In genomic region chr14:105760691-105761344, GRCh38 we compare ENCODE assay signal across 24 cellular contexts.
A peak's percentile ranks its signal among the peaks of the same experiment; 100 is the strongest.
DNase-seq lines count a peak whose midpoint lies in the region; ATAC-seq and TF ChIP-seq lines count a peak whose summit lies in the region.
"Had no signal": no experiment of that assay in that cellular context is flagged by ENCODE, and none has a peak within 500 bp of the region (broad histone marks: within the 10 kb centered on the region; RNA-seq: fewer than 3 reads in every experiment).

No MANE protein-coding gene starts in this region.

- no peak overlapping the region for H3K27ac ChIP-seq in right cardiac atrium (ENCODE audit: low read length)
- no peak overlapping the region for H3K27ac ChIP-seq in aorta (ENCODE audit: low read depth in 1 of 2, low read length in 2 of 2)
- no peak overlapping the region for H3K27ac ChIP-seq in CD8-positive, alpha-beta memory T cell (ENCODE audit: low read depth, low read length)
- H3K27ac ChIP-seq: C4-2B, tibial artery, WERI-Rb-1 had no signal

- H3K4me1 Mint-ChIP-seq in osteocyte (ENCODE audit: unreplicated experiment): no peaks in the 10 kb centered on the region
- H3K4me1 Mint-ChIP-seq in CD8-positive, alpha-beta memory T cell: no peaks in the 10 kb centered on the region
- H3K4me1 Mint-ChIP-seq: activated T-helper 17 cell treated with anti-CD3 and anti-CD28 coated beads, Interleukin-2, amount 50 U/mL, for 72 hours; nephron progenitor cell had no signal

- H3K4me1 ChIP-seq in right cardiac atrium (ENCODE audit: control insufficient read depth, insufficient read depth, low read length) (no peaks in the 10 kb centered on the region), aorta (ENCODE audit: control insufficient read depth in 1 of 2, insufficient read depth in 2 of 2, low read length in 2 of 2) (no peaks in the 10 kb centered on the region)
- H3K4me1 ChIP-seq in CD8-positive, alpha-beta memory T cell (ENCODE audit: insufficient read depth, low read length): no peaks in the 10 kb centered on the region

- no peaks in the 10 kb centered on the region for H3K36me3 ChIP-seq in aorta (ENCODE audit: control insufficient read depth in 1 of 2, insufficient read depth in 2 of 2, low read length in 1 of 2)
- no peaks in the 10 kb centered on the region for H3K36me3 ChIP-seq in CD8-positive, alpha-beta memory T cell (ENCODE audit: insufficient read depth, low read length)
- H3K36me3 ChIP-seq: tibial artery, WERI-Rb-1 had no signal

- no peak overlapping the region for H3K4me3 Mint-ChIP-seq in osteocyte (ENCODE audit: unreplicated experiment)
- H3K4me3 Mint-ChIP-seq in CD8-positive, alpha-beta memory T cell: no peak overlapping the region
- H3K4me3 Mint-ChIP-seq: activated T-helper 17 cell treated with anti-CD3 and anti-CD28 coated beads, Interleukin-2, amount 50 U/mL, for 72 hours; nephron progenitor cell; stimulated activated naive CD8-positive, alpha-beta T cell treated with anti-CD3 and anti-CD28 coated beads, Interleukin-15, Interleukin-2, amounts not matched to agents 100 ng/mL and 50 ng/mL, for 24 hours had no signal

- H3K36me3 Mint-ChIP-seq in osteocyte (ENCODE audit: unreplicated experiment): no peaks in the 10 kb centered on the region
- H3K36me3 Mint-ChIP-seq in CD8-positive, alpha-beta memory T cell: no peaks in the 10 kb centered on the region

- DNase-seq in right cardiac atrium (peak in 2 of 3 donors; percentile 8 to 16), Right ventricle myocardium inferior (ENCODE audit: missing footprints) (no peak), osteocyte (ENCODE audit: extremely low spot score, unreplicated experiment) (peak; percentile 82), aorta (peak in 1 of 2 donors; percentile 63)
- no peak for DNase-seq in CD8-positive, alpha-beta memory T cell
- DNase-seq: activated CD4-positive, alpha-beta T cell treated with anti-CD3 and anti-CD28 coated beads, Interleukin-2, amount 50 U/mL, for 1 hour; DMS79; GDM1; NCI-H1105; NCI-H1930; NCI-H524 treated with DMSO at 0.1 percent for 48 hours; nephron progenitor cell; SIG-M5; SW 1271; T-helper 9 cell; WERI-Rb-1 had no signal

- CTCF ChIA-PET in CD8-positive, alpha-beta memory T cell (lab: Charles Lee): no interaction called here

- 76% methylated on average over 17 of the region's 18 CpGs for WGBS in right cardiac atrium
- WGBS in aorta, 2 donors: 75 to 80% methylated on average over 17 to 18 of the region's 18 CpGs

- intact Hi-C loops in right cardiac atrium (cut with DNase I): loop anchor here (2.0 to 10.0 kb wide), 3 partner anchors 144 to 146 kb away; no protein-coding TSS in a partner anchor
- intact Hi-C loops in Right ventricle myocardium inferior (cut with DNase I): no loop called here
- intact Hi-C loops in aorta (cut with DNase I): loop anchor here (5.0 kb wide), 1 partner anchor 144 kb away; no protein-coding TSS in a partner anchor

- H3K4me3 ChIP-seq in right cardiac atrium (ENCODE audit: low read length) (no peak overlapping the region), aorta (ENCODE audit: low read length in 2 of 2) (no peak overlapping the region)
- no peak overlapping the region for H3K4me3 ChIP-seq in CD8-positive, alpha-beta memory T cell (ENCODE audit: low read length)
- H3K4me3 ChIP-seq: mucosa of descending colon, tibial artery had no signal

- peaks cover 32% of the 10 kb centered on the region for H3K9me3 Mint-ChIP-seq in osteocyte (ENCODE audit: unreplicated experiment)
- peaks cover 3 to 15% (median 10%) of the 10 kb centered on the region in 5 donors for H3K9me3 Mint-ChIP-seq in CD8-positive, alpha-beta memory T cell
- H3K9me3 Mint-ChIP-seq: activated T-helper 17 cell treated with anti-CD3 and anti-CD28 coated beads, Interleukin-2, amount 50 U/mL, for 72 hours had no signal

- POLR2A ChIA-PET in CD8-positive, alpha-beta memory T cell (lab: Charles Lee): no interaction called here

- ATAC-seq in right cardiac atrium (peak; percentile 42 to 47), Right ventricle myocardium inferior (no peak), esophagus mucosa (peak; percentile 46), aorta (ENCODE audit: low FRiP score) (peak; percentile 52), HG02571 (IDR thresholded peaks at IDR 0.05; ENCODE audit: unreplicated experiment) (no peak)
- ATAC-seq: activated T-helper 17 cell treated with anti-CD3 and anti-CD28 coated beads, Interleukin-2, amount 50 U/mL, for 72 hours; mucosa of descending colon had no signal

- H3K27me3 Mint-ChIP-seq in osteocyte (ENCODE audit: unreplicated experiment): no peaks in the 10 kb centered on the region
- peaks cover 9 to 10% of the 10 kb centered on the region in 2 donors for H3K27me3 Mint-ChIP-seq in CD8-positive, alpha-beta memory T cell
- H3K27me3 Mint-ChIP-seq: progenitor cell of endocrine pancreas had no signal

- no peaks in the 10 kb centered on the region for H3K9me3 ChIP-seq in right cardiac atrium (ENCODE audit: control insufficient read depth, low read length)
- H3K9me3 ChIP-seq in aorta (ENCODE audit: control insufficient read depth, low read length): peaks cover 2% of the 10 kb centered on the region
- H3K9me3 ChIP-seq in CD8-positive, alpha-beta memory T cell (ENCODE audit: low read length): no peaks in the 10 kb centered on the region
- H3K9me3 ChIP-seq: mucosa of descending colon, tibial artery had no signal

- H3K27me3 ChIP-seq in right cardiac atrium (ENCODE audit: control insufficient read depth, insufficient read depth) (no peaks in the 10 kb centered on the region), aorta (ENCODE audit: control insufficient read depth in 1 of 2, insufficient read depth in 2 of 2, low read length in 1 of 2) (no peaks in the 10 kb centered on the region)
- H3K27me3 ChIP-seq in CD8-positive, alpha-beta memory T cell (ENCODE audit: insufficient read depth, low read length, poor library complexity, severe bottlenecking): no peaks in the 10 kb centered on the region
- H3K27me3 ChIP-seq: tibial artery had no signal

- TF ChIP-seq CTCF in osteocyte (IDR thresholded peaks at IDR 0.05): no peak

- no peak overlapping the region for H3K27ac Mint-ChIP-seq in osteocyte (ENCODE audit: unreplicated experiment)
- H3K27ac Mint-ChIP-seq in CD8-positive, alpha-beta memory T cell: no peak overlapping the region
- H3K27ac Mint-ChIP-seq: activated T-helper 17 cell treated with anti-CD3 and anti-CD28 coated beads, Interleukin-2, amount 50 U/mL, for 72 hours; nephron progenitor cell; progenitor cell of endocrine pancreas had no signal

Comparison
In these comparisons a context has a peak if more than half of its experiments do, and no peak if none do; other contexts are left out.
1. ATAC-seq: peak in right cardiac atrium (2 of 2), esophagus mucosa (single experiment) and aorta (single experiment); none in Right ventricle myocardium inferior (single experiment) and HG02571 (single experiment).
2. DNase-seq: peak in right cardiac atrium (2 of 3) and osteocyte (single experiment); none in Right ventricle myocardium inferior (single experiment) and CD8-positive, alpha-beta memory T cell (0 of 5).